In the genomic region with DNA sequence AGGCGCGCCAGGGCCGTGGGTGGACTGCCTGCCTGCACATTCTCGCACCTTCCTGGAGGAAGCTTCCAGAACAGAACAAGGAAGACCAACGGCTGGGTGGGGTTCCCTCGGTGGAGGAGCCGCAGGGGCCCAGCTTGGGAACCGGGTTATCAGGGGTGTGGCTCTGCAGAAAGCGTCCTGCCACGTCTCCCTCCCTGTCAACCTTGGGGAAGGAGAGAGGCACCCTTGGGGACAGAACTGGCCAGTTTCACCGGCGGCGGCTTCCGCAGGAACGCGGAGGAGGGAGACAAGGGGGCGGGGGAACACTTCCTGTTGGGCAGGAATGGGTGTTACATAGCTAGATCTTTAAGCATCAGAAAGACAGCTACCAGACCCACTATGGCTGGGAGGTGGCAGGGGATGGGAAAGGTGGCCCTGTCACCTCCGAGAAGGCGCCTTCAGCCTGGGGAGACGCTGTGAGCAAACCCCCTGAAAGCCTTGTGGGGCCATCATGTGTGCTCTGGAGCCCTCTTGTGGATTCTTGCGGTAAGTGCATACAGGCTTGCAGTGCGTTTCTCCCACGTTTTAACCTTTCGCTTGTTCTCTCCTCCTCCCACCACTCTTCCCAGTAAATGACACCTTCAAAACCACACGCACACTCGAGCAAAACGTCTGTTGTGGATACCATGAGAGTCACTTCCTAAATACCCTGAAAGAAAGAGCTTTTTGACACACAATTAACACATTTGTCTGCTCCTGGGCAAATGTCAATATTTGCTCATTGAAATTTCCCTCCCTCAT, we compare ENCODE assay signal across 1 cellular context.
TF ChIP-seq lines count a peak whose summit lies in the region.

No MANE protein-coding gene starts in this region.

TF ChIP-seq in K562, 482 proteins besides CTCF, POLR2A, EP300 and RAD21 (continued from another document and continues in another):
- TF ChIP-seq BRF1 (IDR thresholded peaks at IDR 0.05; ENCODE audit: borderline replicate concordance, extremely low read depth, insufficient read length) (no peak), GABPB1 (CRISPR knock-in tag; IDR thresholded peaks at IDR 0.05) (peak; percentile 85), GTF2F1 (IDR thresholded peaks at IDR 0.05; ENCODE audit: low read depth, low read length) (no peak), CREB1 (IDR thresholded peaks at IDR 0.05) (no peak), CREB1 (CRISPR knock-in tag; IDR thresholded peaks at IDR 0.05) (peak; percentile 24; the same call in 1 of the 2 replicates), U2AF1 (optimal IDR thresholded peaks at IDR 0.05; ENCODE audit: low read depth, low read length) (no peak), ZNF124 (CRISPR knock-in tag; IDR thresholded peaks at IDR 0.05) (no peak), YY1 (IDR thresholded peaks at IDR 0.05; ENCODE audit: borderline replicate concordance in 1 of 3, control insufficient read depth in 1 of 3, extremely low read depth in 1 of 3, insufficient read depth in 3 of 3, insufficient read length in 1 of 3, insufficient replicate concordance in 2 of 3, low read depth in 1 of 3, low read length in 2 of 3) (peak in 2 of 3 experiments; percentile 50 to 57), TSC22D4 (tag; IDR thresholded peaks at IDR 0.05) (no peak), TCF3 (CRISPR knock-in tag; IDR thresholded peaks at IDR 0.05) (no peak), RBFOX2 (IDR thresholded peaks at IDR 0.05; ENCODE audit: low read depth, low read length) (peak; percentile 64), FOXA1 (IDR thresholded peaks at IDR 0.05; ENCODE audit: borderline replicate concordance) (no peak), SRSF1 (IDR thresholded peaks at IDR 0.05; ENCODE audit: low read depth, low read length) (no peak), ASH1L (IDR thresholded peaks at IDR 0.05; ENCODE audit: borderline replicate concordance, low read depth, partially characterized antibody) (no peak), JUNB (CRISPR knock-in tag; conservative IDR thresholded peaks at IDR 0.05) (no peak), SMAD2 (IDR thresholded peaks at IDR 0.05; ENCODE audit: low read depth, low read length) (no peak), CBX2 (IDR thresholded peaks at IDR 0.05; ENCODE audit: insufficient read depth, low read length, poor library complexity, severe bottlenecking) (no peak), CBX1 (IDR thresholded peaks at IDR 0.05; ENCODE audit: low read depth) (no peak; the same call in 1 of the 2 replicates), ZNF57 (CRISPR knock-in tag; IDR thresholded peaks at IDR 0.05) (peak; percentile 58; the same call in 1 of the 2 replicates), SREBF2 (CRISPR knock-in tag; IDR thresholded peaks at IDR 0.05) (no peak), BMI1 (IDR thresholded peaks at IDR 0.05; ENCODE audit: low read length) (no peak), DACH1 (IDR thresholded peaks at IDR 0.05; ENCODE audit: partially characterized antibody) (no peak), ZNF232 (CRISPR knock-in tag; IDR thresholded peaks at IDR 0.05) (no peak), ZNF134 (CRISPR knock-in tag; conservative IDR thresholded peaks at IDR 0.05) (no peak), THRAP3 (IDR thresholded peaks at IDR 0.05; ENCODE audit: borderline replicate concordance) (no peak), ZNF217 (CRISPR knock-in tag; IDR thresholded peaks at IDR 0.05) (no peak)
- TF ChIP-seq, protein P1, sequence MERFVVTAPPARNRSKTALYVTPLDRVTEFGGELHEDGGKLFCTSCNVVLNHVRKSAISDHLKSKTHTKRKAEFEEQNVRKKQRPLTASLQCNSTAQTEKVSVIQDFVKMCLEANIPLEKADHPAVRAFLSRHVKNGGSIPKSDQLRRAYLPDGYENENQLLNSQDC (CRISPR knock-in tag; IDR thresholded peaks at IDR 0.05): no peak
- TF ChIP-seq, protein P2, sequence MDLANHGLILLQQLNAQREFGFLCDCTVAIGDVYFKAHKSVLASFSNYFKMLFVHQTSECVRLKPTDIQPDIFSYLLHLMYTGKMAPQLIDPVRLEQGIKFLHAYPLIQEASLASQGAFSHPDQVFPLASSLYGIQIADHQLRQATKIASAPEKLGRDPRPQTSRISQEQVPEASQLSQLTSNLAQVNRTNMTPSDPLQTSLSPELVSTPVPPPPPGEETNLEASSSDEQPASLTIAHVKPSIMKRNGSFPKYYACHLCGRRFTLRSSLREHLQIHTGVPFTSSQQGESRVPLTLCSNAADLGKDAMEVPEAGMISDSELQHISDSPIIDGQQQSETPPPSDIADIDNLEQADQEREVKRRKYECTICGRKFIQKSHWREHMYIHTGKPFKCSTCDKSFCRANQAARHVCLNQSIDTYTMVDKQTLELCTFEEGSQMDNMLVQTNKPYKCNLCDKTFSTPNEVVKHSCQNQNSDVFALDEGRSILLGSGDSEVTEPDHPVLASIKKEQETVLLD (IDR thresholded peaks at IDR 0.05): no peak
- TF ChIP-seq, protein P3, sequence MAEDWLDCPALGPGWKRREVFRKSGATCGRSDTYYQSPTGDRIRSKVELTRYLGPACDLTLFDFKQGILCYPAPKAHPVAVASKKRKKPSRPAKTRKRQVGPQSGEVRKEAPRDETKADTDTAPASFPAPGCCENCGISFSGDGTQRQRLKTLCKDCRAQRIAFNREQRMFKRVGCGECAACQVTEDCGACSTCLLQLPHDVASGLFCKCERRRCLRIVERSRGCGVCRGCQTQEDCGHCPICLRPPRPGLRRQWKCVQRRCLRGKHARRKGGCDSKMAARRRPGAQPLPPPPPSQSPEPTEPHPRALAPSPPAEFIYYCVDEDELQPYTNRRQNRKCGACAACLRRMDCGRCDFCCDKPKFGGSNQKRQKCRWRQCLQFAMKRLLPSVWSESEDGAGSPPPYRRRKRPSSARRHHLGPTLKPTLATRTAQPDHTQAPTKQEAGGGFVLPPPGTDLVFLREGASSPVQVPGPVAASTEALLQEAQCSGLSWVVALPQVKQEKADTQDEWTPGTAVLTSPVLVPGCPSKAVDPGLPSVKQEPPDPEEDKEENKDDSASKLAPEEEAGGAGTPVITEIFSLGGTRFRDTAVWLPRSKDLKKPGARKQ (CRISPR knock-in tag; IDR thresholded peaks at IDR 0.05): no peak
- TF ChIP-seq, protein P4, sequence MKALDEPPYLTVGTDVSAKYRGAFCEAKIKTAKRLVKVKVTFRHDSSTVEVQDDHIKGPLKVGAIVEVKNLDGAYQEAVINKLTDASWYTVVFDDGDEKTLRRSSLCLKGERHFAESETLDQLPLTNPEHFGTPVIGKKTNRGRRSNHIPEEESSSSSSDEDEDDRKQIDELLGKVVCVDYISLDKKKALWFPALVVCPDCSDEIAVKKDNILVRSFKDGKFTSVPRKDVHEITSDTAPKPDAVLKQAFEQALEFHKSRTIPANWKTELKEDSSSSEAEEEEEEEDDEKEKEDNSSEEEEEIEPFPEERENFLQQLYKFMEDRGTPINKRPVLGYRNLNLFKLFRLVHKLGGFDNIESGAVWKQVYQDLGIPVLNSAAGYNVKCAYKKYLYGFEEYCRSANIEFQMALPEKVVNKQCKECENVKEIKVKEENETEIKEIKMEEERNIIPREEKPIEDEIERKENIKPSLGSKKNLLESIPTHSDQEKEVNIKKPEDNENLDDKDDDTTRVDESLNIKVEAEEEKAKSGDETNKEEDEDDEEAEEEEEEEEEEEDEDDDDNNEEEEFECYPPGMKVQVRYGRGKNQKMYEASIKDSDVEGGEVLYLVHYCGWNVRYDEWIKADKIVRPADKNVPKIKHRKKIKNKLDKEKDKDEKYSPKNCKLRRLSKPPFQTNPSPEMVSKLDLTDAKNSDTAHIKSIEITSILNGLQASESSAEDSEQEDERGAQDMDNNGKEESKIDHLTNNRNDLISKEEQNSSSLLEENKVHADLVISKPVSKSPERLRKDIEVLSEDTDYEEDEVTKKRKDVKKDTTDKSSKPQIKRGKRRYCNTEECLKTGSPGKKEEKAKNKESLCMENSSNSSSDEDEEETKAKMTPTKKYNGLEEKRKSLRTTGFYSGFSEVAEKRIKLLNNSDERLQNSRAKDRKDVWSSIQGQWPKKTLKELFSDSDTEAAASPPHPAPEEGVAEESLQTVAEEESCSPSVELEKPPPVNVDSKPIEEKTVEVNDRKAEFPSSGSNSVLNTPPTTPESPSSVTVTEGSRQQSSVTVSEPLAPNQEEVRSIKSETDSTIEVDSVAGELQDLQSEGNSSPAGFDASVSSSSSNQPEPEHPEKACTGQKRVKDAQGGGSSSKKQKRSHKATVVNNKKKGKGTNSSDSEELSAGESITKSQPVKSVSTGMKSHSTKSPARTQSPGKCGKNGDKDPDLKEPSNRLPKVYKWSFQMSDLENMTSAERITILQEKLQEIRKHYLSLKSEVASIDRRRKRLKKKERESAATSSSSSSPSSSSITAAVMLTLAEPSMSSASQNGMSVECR (CRISPR knock-in tag; IDR thresholded peaks at IDR 0.05): no peak
- TF ChIP-seq, protein P5, sequence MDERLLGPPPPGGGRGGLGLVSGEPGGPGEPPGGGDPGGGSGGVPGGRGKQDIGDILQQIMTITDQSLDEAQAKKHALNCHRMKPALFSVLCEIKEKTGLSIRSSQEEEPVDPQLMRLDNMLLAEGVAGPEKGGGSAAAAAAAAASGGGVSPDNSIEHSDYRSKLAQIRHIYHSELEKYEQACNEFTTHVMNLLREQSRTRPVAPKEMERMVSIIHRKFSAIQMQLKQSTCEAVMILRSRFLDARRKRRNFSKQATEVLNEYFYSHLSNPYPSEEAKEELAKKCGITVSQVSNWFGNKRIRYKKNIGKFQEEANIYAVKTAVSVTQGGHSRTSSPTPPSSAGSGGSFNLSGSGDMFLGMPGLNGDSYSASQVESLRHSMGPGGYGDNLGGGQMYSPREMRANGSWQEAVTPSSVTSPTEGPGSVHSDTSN (CRISPR knock-in tag; IDR thresholded peaks at IDR 0.05; ENCODE audit: low read depth): no peak
- TF ChIP-seq, protein P5 (tag; conservative IDR thresholded peaks at IDR 0.05; ENCODE audit: low read depth): no peak
- TF ChIP-seq, protein P6, sequence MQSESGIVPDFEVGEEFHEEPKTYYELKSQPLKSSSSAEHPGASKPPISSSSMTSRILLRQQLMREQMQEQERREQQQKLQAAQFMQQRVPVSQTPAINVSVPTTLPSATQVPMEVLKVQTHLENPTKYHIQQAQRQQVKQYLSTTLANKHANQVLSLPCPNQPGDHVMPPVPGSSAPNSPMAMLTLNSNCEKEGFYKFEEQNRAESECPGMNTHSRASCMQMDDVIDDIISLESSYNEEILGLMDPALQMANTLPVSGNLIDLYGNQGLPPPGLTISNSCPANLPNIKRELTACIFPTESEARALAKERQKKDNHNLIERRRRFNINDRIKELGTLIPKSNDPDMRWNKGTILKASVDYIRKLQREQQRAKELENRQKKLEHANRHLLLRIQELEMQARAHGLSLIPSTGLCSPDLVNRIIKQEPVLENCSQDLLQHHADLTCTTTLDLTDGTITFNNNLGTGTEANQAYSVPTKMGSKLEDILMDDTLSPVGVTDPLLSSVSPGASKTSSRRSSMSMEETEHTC (IDR thresholded peaks at IDR 0.05): no peak
- TF ChIP-seq, protein P7, sequence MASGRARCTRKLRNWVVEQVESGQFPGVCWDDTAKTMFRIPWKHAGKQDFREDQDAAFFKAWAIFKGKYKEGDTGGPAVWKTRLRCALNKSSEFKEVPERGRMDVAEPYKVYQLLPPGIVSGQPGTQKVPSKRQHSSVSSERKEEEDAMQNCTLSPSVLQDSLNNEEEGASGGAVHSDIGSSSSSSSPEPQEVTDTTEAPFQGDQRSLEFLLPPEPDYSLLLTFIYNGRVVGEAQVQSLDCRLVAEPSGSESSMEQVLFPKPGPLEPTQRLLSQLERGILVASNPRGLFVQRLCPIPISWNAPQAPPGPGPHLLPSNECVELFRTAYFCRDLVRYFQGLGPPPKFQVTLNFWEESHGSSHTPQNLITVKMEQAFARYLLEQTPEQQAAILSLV (tag; IDR thresholded peaks at IDR 0.05): 0 out of 2 replicates have a peak, but pooled peaks have one; percentile 5
- TF ChIP-seq, protein P8, sequence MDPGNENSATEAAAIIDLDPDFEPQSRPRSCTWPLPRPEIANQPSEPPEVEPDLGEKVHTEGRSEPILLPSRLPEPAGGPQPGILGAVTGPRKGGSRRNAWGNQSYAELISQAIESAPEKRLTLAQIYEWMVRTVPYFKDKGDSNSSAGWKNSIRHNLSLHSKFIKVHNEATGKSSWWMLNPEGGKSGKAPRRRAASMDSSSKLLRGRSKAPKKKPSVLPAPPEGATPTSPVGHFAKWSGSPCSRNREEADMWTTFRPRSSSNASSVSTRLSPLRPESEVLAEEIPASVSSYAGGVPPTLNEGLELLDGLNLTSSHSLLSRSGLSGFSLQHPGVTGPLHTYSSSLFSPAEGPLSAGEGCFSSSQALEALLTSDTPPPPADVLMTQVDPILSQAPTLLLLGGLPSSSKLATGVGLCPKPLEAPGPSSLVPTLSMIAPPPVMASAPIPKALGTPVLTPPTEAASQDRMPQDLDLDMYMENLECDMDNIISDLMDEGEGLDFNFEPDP (CRISPR knock-in tag; IDR thresholded peaks at IDR 0.05): no peak
- TF ChIP-seq, protein P9, sequence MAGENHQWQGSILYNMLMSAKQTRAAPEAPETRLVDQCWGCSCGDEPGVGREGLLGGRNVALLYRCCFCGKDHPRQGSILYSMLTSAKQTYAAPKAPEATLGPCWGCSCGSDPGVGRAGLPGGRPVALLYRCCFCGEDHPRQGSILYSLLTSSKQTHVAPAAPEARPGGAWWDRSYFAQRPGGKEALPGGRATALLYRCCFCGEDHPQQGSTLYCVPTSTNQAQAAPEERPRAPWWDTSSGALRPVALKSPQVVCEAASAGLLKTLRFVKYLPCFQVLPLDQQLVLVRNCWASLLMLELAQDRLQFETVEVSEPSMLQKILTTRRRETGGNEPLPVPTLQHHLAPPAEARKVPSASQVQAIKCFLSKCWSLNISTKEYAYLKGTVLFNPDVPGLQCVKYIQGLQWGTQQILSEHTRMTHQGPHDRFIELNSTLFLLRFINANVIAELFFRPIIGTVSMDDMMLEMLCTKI (IDR thresholded peaks at IDR 0.05; ENCODE audit: partially characterized antibody): no peak
- TF ChIP-seq, protein P10, sequence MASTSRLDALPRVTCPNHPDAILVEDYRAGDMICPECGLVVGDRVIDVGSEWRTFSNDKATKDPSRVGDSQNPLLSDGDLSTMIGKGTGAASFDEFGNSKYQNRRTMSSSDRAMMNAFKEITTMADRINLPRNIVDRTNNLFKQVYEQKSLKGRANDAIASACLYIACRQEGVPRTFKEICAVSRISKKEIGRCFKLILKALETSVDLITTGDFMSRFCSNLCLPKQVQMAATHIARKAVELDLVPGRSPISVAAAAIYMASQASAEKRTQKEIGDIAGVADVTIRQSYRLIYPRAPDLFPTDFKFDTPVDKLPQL (IDR thresholded peaks at IDR 0.05; ENCODE audit: extremely low read depth, insufficient read length): no peak
- TF ChIP-seq, protein P11, sequence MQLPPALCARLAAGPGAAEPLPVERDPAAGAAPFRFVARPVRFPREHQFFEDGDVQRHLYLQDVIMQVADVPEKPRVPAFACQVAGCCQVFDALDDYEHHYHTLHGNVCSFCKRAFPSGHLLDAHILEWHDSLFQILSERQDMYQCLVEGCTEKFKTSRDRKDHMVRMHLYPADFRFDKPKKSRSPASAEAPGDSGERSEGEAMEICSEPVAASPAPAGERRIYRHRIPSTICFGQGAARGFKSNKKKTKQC (CRISPR knock-in tag; IDR thresholded peaks at IDR 0.05): no peak
